9 cellular contexts compared by ENCODE assay signal in genomic region chr17:1153795-1154546, GRCh38. TPM values are rescaled to one million over a fixed set of nuclear protein-coding genes. Genes with fewer than 3 reads are reported as not detected.
DNase-seq lines count a peak whose midpoint lies in the region; ATAC-seq and TF ChIP-seq lines count a peak whose summit lies in the region.
"Had no signal": no experiment of that assay in that cellular context is flagged by ENCODE, and none has a peak within 500 bp of the region (broad histone marks: within the 10 kb centered on the region; RNA-seq: fewer than 3 reads in every experiment).

No MANE protein-coding gene starts in this region.

- no peaks in the 10 kb centered on the region for H3K36me3 Mint-ChIP-seq in activated CD4-positive, alpha-beta T cell treated with anti-CD3 and anti-CD28 coated beads for 36 hours (ENCODE audit: low read depth)

- no peak for ATAC-seq in GM18520 (IDR thresholded peaks at IDR 0.05; ENCODE audit: unreplicated experiment)
- no peak for ATAC-seq in activated CD4-positive, alpha-beta T cell treated with anti-CD3 and anti-CD28 coated beads for 36 hours

- no CpG with 5 or more reads among the region's 30 CpGs for WGBS in mesendoderm (ENCODE audit: extremely low coverage, insufficient coverage, low lambda C conversion rate)

- no peaks in the 10 kb centered on the region for H3K9me3 Mint-ChIP-seq in activated CD4-positive, alpha-beta T cell treated with anti-CD3 and anti-CD28 coated beads for 36 hours (ENCODE audit: low read depth)
- H3K9me3 Mint-ChIP-seq: dendritic cell treated with granulocyte-macrophage colony-stimulating factor and Interleukin-4, amounts not matched to agents 40 ng/mL and 50 ng/mL, for 4 days had no signal

- no peak overlapping the region for H4K8ac ChIP-seq in mesendoderm (ENCODE audit: low read depth, low read length)

- no peak overlapping the region for H2BK5ac ChIP-seq in mesendoderm (ENCODE audit: low read length)

- no peak for TF ChIP-seq CTCF in colonic mucosa (IDR thresholded peaks at IDR 0.05)

- no peak overlapping the region for H3K4me3 ChIP-seq in colonic mucosa
- no peak overlapping the region for H3K4me3 ChIP-seq in mesendoderm (ENCODE audit: low read length)

- no peaks in the 10 kb centered on the region for H3K79me1 ChIP-seq in mesendoderm (ENCODE audit: low read length)

- no peak overlapping the region for H3K4me2 ChIP-seq in mesendoderm (ENCODE audit: low read length)

- no peak overlapping the region for H3K4ac ChIP-seq in mesendoderm (ENCODE audit: low read depth, low read length)

- CTCF ChIA-PET in activated CD4-positive, alpha-beta T cell treated with anti-CD3 and anti-CD28 coated beads for 36 hours (lab: Charles Lee): no interaction called here

- no peak overlapping the region for H3K23ac ChIP-seq in mesendoderm (ENCODE audit: low read length)

- DNase-seq in GM03348 (ENCODE audit: low spot score) (peak; percentile 94), NCI-H2171 (lab: John Stamatoyannopoulos, UW) (peak; percentile 73), colonic mucosa (peak; percentile 36), mesendoderm (peak; percentile 85), GDM1 (lab: John Stamatoyannopoulos, UW) (no peak)
- no peak for DNase-seq in activated effector memory CD4-positive, alpha-beta T cell treated with Interleukin-2 at 50 U/mL for 16 hours
- DNase-seq in activated CD4-positive, alpha-beta T cell treated with anti-CD3 and anti-CD28 coated beads for 36 hours: no peak

- POLR2A ChIA-PET in activated CD4-positive, alpha-beta T cell treated with anti-CD3 and anti-CD28 coated beads for 36 hours (lab: Charles Lee): no interaction called here

- no peak overlapping the region for H2BK120ac ChIP-seq in mesendoderm (ENCODE audit: low read depth, low read length)

- intact Hi-C loops in colonic mucosa (cut with DNase I): no loop called here
- intact Hi-C loops in activated CD4-positive, alpha-beta T cell treated with anti-CD3 and anti-CD28 coated beads for 36 hours (cut with DNase I, micrococcal nuclease): no loop called here

- H3K79me2 ChIP-seq in mesendoderm (ENCODE audit: control insufficient read depth, insufficient read depth, low read length): no peaks in the 10 kb centered on the region

- no peak overlapping the region for H3K27ac Mint-ChIP-seq in activated CD4-positive, alpha-beta T cell treated with anti-CD3 and anti-CD28 coated beads for 36 hours
- H3K27ac Mint-ChIP-seq: dendritic cell treated with granulocyte-macrophage colony-stimulating factor and Interleukin-4, amounts not matched to agents 40 ng/mL and 50 ng/mL, for 4 days had no signal

- no peaks in the 10 kb centered on the region for H3K27me3 Mint-ChIP-seq in activated CD4-positive, alpha-beta T cell treated with anti-CD3 and anti-CD28 coated beads for 36 hours
- H3K27me3 Mint-ChIP-seq: dendritic cell treated with granulocyte-macrophage colony-stimulating factor and Interleukin-4, amounts not matched to agents 40 ng/mL and 50 ng/mL, for 4 days had no signal

- H4K5ac ChIP-seq in mesendoderm (ENCODE audit: low read length): no peak overlapping the region

- no peaks in the 10 kb centered on the region for H3K9me3 ChIP-seq in colonic mucosa

- H3K36me3 ChIP-seq in colonic mucosa (no peaks in the 10 kb centered on the region), mesendoderm (ENCODE audit: control insufficient read depth, insufficient read depth, low read length) (no peaks in the 10 kb centered on the region)

- H2AK5ac ChIP-seq in mesendoderm (ENCODE audit: low read length): no peak overlapping the region

- H3K18ac ChIP-seq in mesendoderm (ENCODE audit: low read length): no peak overlapping the region

- no peak overlapping the region for H3K9ac ChIP-seq in colonic mucosa (ENCODE audit: low read depth in 2 of 2, low read length in 2 of 2)
- no peak overlapping the region for H3K9ac ChIP-seq in mesendoderm (ENCODE audit: low read length)

- H3K56ac ChIP-seq in mesendoderm (ENCODE audit: low read length): no peak overlapping the region

- H3K4me1 ChIP-seq in colonic mucosa: no peaks in the 10 kb centered on the region
- H3K4me1 ChIP-seq in mesendoderm (ENCODE audit: control insufficient read depth, low read depth, low read length): no peaks in the 10 kb centered on the region

- H3K27me3 ChIP-seq in colonic mucosa: no peaks in the 10 kb centered on the region
- no peaks in the 10 kb centered on the region for H3K27me3 ChIP-seq in mesendoderm (ENCODE audit: insufficient read depth, low read length, poor library complexity)

- H3K27ac ChIP-seq in colonic mucosa (no peak overlapping the region), mesendoderm (ENCODE audit: low read depth, low read length) (no peak overlapping the region)

- no peak overlapping the region for H3K4me3 Mint-ChIP-seq in activated CD4-positive, alpha-beta T cell treated with anti-CD3 and anti-CD28 coated beads for 36 hours
- H3K4me3 Mint-ChIP-seq: dendritic cell treated with granulocyte-macrophage colony-stimulating factor and Interleukin-4, amounts not matched to agents 40 ng/mL and 50 ng/mL, for 4 days had no signal

- H3K4me1 Mint-ChIP-seq in activated CD4-positive, alpha-beta T cell treated with anti-CD3 and anti-CD28 coated beads for 36 hours: no peaks in the 10 kb centered on the region

- H2BK15ac ChIP-seq in mesendoderm (replicated peaks; ENCODE audit: low read depth): no peak overlapping the region

RNA-seq across cellular contexts. Expression of gene ABR, which starts 25.8 kb away (rescaled TPM):
- 100 to 1,000 TPM; 243 to 326 TPM for total RNA-seq in colonic mucosa
- 11.5 TPM for polyA plus RNA-seq in mesendoderm (2013, experiment 1 of 2)
- polyA plus RNA-seq in mesendoderm (2013, experiment 2 of 2): 12.0 TPM
- 10 to 100 TPM; 45.2 to 50.5 TPM for total RNA-seq in activated CD4-positive, alpha-beta T cell treated with anti-CD3 and anti-CD28 coated beads for 36 hours

Comparison
In these comparisons a context has a peak if more than half of its experiments do, and no peak if none do; other contexts are left out.
1. DNase-seq: peak in GM03348 (single experiment), NCI-H2171 (single experiment), colonic mucosa (single experiment) and mesendoderm (single experiment); none in GDM1 (single experiment), activated effector memory CD4-positive, alpha-beta T cell treated with Interleukin-2 at 50 U/mL for 16 hours (single experiment) and activated CD4-positive, alpha-beta T cell treated with anti-CD3 and anti-CD28 coated beads for 36 hours (single experiment).
2. RNA of gene ABR, which starts 25.8 kb away (total RNA-seq): 243 to 326 TPM in colonic mucosa; 45.2 to 50.5 TPM in activated CD4-positive, alpha-beta T cell treated with anti-CD3 and anti-CD28 coated beads for 36 hours; every median in the first group is over 4 times any median in the second.